13 cellular contexts compared by ENCODE assay signal in genomic region chr12:109827566-109828550, GRCh38. TPM values are rescaled to one million over a fixed set of nuclear protein-coding genes. Genes with fewer than 3 reads are reported as not detected.
A peak's percentile ranks its signal among the peaks of the same experiment; 100 is the strongest.
DNase-seq lines count a peak whose midpoint lies in the region; ATAC-seq, FAIRE-seq and TF ChIP-seq lines count a peak whose summit lies in the region.
"Had no signal": no experiment of that assay in that cellular context is flagged by ENCODE, and none has a peak within 500 bp of the region (broad histone marks: within the 10 kb centered on the region; RNA-seq: fewer than 3 reads in every experiment).

No MANE protein-coding gene starts in this region.

- peak; percentile 18 for FAIRE-seq in HepG2 (lab: Jason Lieb, UNC)
- FAIRE-seq: islet of Langerhans had no signal

- CTCF ChIA-PET in HepG2 (lab: Yijun Ruan, JAX; ENCODE audit: low intra/inter-chr PET ratio, low total read pairs): no interaction called here

- H3K9me3 ChIP-seq in body of pancreas (no peaks in the 10 kb centered on the region), HepG2 (ENCODE audit: low read length) (no peaks in the 10 kb centered on the region), subcutaneous abdominal adipose tissue (ENCODE audit: control insufficient read depth in 5 of 5, low read length in 5 of 5) (no peaks in the 10 kb centered on the region)

- H3K4me3 ChIP-seq in body of pancreas (no peak overlapping the region), HepG2 (replicated peaks in 1 of 3; ENCODE audit: insufficient read depth in 1 of 3, low read depth in 2 of 3, low read length in 3 of 3) (no peak overlapping the region), subcutaneous abdominal adipose tissue (ENCODE audit: low read depth in 1 of 5, low read length in 5 of 5) (no peak overlapping the region)
- H3K4me3 ChIP-seq: skin epidermis had no signal

- H4K20me1 ChIP-seq in HepG2 (ENCODE audit: insufficient read depth, low read length): no peaks in the 10 kb centered on the region; the same call in 1 of the 2 replicates

- TF ChIP-seq CTCF in body of pancreas (IDR thresholded peaks at IDR 0.05) (no peak), HepG2 (CRISPR knock-in tag; IDR thresholded peaks at IDR 0.05) (no peak), GM10266 (IDR thresholded peaks at IDR 0.05; ENCODE audit: control insufficient read depth, insufficient read depth, low read depth, missing control alignments) (no peak)

- H3K27ac ChIP-seq in body of pancreas: peak overlapping the region in 2 of 4 donors; percentile 27 to 60
- no peak overlapping the region for H3K27ac ChIP-seq in HepG2 (ENCODE audit: extremely low read length, insufficient read depth, low read length)
- H3K27ac ChIP-seq in subcutaneous abdominal adipose tissue (ENCODE audit: low read depth, low read length): peak overlapping the region; percentile 39

- H3K4me2 ChIP-seq in HepG2 (ENCODE audit: low read depth, low read length): no peak overlapping the region

- DNase-seq in Kasumi-1 (lab: John Stamatoyannopoulos, UW) (peak; percentile 53 to 66), body of pancreas (peak in 3 of 4 donors; percentile 18 to 75 (median 19)), HepG2 (ENCODE audit: low spot score) (no peak), DMS153 treated with DMSO at 0.1 percent for 48 hours (lab: John Stamatoyannopoulos, UW; ENCODE audit: unreplicated experiment) (no peak), erythroblast (lab: John Stamatoyannopoulos, UW) (no peak), GM10266 (ENCODE audit: extremely low spot score) (no peak)
- no peak for DNase-seq in NK-92 treated with Interleukin-12 subunit alpha and Interleukin-12 subunit beta, amount 100 ng/mL, for 24 hours (lab: John Stamatoyannopoulos, UW)
- DNase-seq: NCI-H1048 had no signal

- no peaks in the 10 kb centered on the region for H3K27me3 ChIP-seq in body of pancreas
- H3K27me3 ChIP-seq in HepG2 (ENCODE audit: control insufficient read depth in 1 of 2, insufficient read depth in 2 of 2, low read length in 2 of 2): no peaks in the 10 kb centered on the region
- peaks cover 7 to 20% (median 17%) of the 10 kb centered on the region in 5 donors for H3K27me3 ChIP-seq in subcutaneous abdominal adipose tissue (ENCODE audit: control insufficient read depth in 5 of 5, insufficient read depth in 4 of 5, low read length in 5 of 5)

- POLR2A ChIA-PET in HepG2 (lab: Yijun Ruan, JAX): no interaction called here

- BruUV-seq in HepG2 (replicated peaks; lab: Mats Ljungman, UMichigan): no TSS peak

- TF ChIP-seq RAD21 in HepG2 (CRISPR knock-in tag; IDR thresholded peaks at IDR 0.05): no peak

- no peaks in the 10 kb centered on the region for H3K36me3 ChIP-seq in body of pancreas (replicated peaks in 1 of 2; ENCODE audit: insufficient read depth in 1 of 2, low read depth in 2 of 2)
- H3K36me3 ChIP-seq in HepG2 (replicated peaks in 1 of 2; ENCODE audit: control insufficient read depth in 1 of 2, insufficient read depth in 2 of 2, low read length in 2 of 2): no peaks in the 10 kb centered on the region
- H3K36me3 ChIP-seq in subcutaneous abdominal adipose tissue (ENCODE audit: control insufficient read depth in 5 of 5, insufficient read depth in 5 of 5, low read length in 5 of 5): no peaks in the 10 kb centered on the region

- in situ Hi-C loops in HepG2 (cut with HindIII; ENCODE audit: extremely low pct_ligation_motif_present, low pct_unique_long_range_greater_than_20kb): no loop called here

- no peaks in the 10 kb centered on the region for H3K79me2 ChIP-seq in HepG2 (ENCODE audit: insufficient read depth, low read length)

- H2AFZ ChIP-seq in HepG2 (ENCODE audit: low read length): no peak overlapping the region

- H3K4me1 ChIP-seq in body of pancreas: peaks cover 44% of the 10 kb centered on the region
- peaks cover 70% of the 10 kb centered on the region for H3K4me1 ChIP-seq in HepG2 (ENCODE audit: insufficient read depth, low read length)
- H3K4me1 ChIP-seq in subcutaneous abdominal adipose tissue (ENCODE audit: control insufficient read depth in 5 of 5, insufficient read depth in 5 of 5, low read length in 5 of 5): peaks cover 0 to 23% (median 1%) of the 10 kb centered on the region in 5 donors

- WGBS in body of pancreas, 2 donors: 62 to 75% methylated on average over 16 to 19 of the region's 19 CpGs
- WGBS in HepG2 (ENCODE audit: low lambda C conversion rate): 51% methylated on average over 17 of the region's 19 CpGs

- TF ChIP-seq POLR2A in body of pancreas (IDR thresholded peaks at IDR 0.05) (no peak), HepG2 (IDR thresholded peaks at IDR 0.05; ENCODE audit: insufficient read depth in 1 of 2, low read depth in 2 of 2, low read length in 2 of 2) (no peak), erythroblast (IDR thresholded peaks at IDR 0.05; ENCODE audit: low read length) (no peak)

- H3K9ac ChIP-seq in HepG2 (ENCODE audit: insufficient read depth, low read depth, low read length): no peak overlapping the region
- H3K9ac ChIP-seq in subcutaneous abdominal adipose tissue (ENCODE audit: low read length in 5 of 5): no peak overlapping the region

- ATAC-seq in body of pancreas (no peak), HepG2 (no peak)
- ATAC-seq: activated CD4-positive, CD25-positive, alpha-beta regulatory T cell treated with anti-CD3 and anti-CD28 coated beads, Interleukin-2, amount 50 U/mL, for 24 hours; Panc1 had no signal

- intact Hi-C loops in body of pancreas (cut with DNase I) (no loop called here), HepG2 (cut with micrococcal nuclease; ENCODE audit: unreplicated experiment) (no loop called here)

- TF ChIP-seq EP300 in HepG2 (IDR thresholded peaks at IDR 0.05; ENCODE audit: low read depth in 2 of 2, low read length in 2 of 2): no peak
- TF ChIP-seq EP300 in HepG2 (CRISPR knock-in tag; IDR thresholded peaks at IDR 0.05; ENCODE audit: borderline replicate concordance): no peak

TF ChIP-seq in HepG2, 621 proteins besides CTCF, POLR2A, EP300 and RAD21 (continues in another document):
- TF ChIP-seq ZMYM3 (CRISPR knock-in tag; IDR thresholded peaks at IDR 0.05) (0 out of 2 replicates have a peak, but pooled peaks have one; percentile 24), ELF3 (CRISPR knock-in tag; IDR thresholded peaks at IDR 0.05) (no peak)

RNA-seq across cellular contexts. Expression of gene TRPV4, which starts 5.3 kb away (rescaled TPM):
- total RNA-seq in body of pancreas (1 to 10 TPM; 5.2 to 6.3 TPM), HepG2 (2016; rRNA removed; fragmentation: Illumina TruSeq; extraction: Trizol) (0.35 and 0.66 TPM in 2 replicates)
- total RNA-seq in HepG2 (2016; cell fraction: cytosol; rRNA removed; fragmentation: Illumina TruSeq; extraction: Trizol; ENCODE audit: low read depth): 0.20 and 0.35 TPM in 2 replicates
- total RNA-seq in HepG2 (2016; cell fraction: insoluble cytoplasmic fraction; rRNA removed; fragmentation: Illumina TruSeq; extraction: Trizol): 0.45 and 0.93 TPM in 2 replicates
- total RNA-seq in HepG2 (2016; cell fraction: membrane; rRNA removed; fragmentation: Illumina TruSeq; extraction: Trizol): 0.83 and 1.0 TPM in 2 replicates
- 0.75 and 1.1 TPM in 2 replicates for total RNA-seq in HepG2 (2016; cell fraction: nucleus; rRNA removed; fragmentation: Illumina TruSeq; extraction: Trizol)
- 4.7 and 5.6 TPM in 2 replicates for polyA plus RNA-seq in HepG2 (2011; rRNA removed)
- 3.1 and 4.5 TPM in 2 replicates for polyA plus RNA-seq in HepG2 (2011; cell fraction: cytosol; rRNA removed)
- 7.9 and 11.8 TPM in 2 replicates for polyA plus RNA-seq in HepG2 (2011; cell fraction: nucleus; rRNA removed)
- polyA plus RNA-seq in HepG2 (2012): 0.68 and 1.3 TPM in 2 replicates
- 0.67 and 0.84 TPM in 2 replicates for polyA plus RNA-seq in HepG2 (2016; cell fraction: cytosol; fragmentation: Illumina TruSeq; extraction: Trizol; ENCODE audit: low read depth)
- 0.52 and 0.71 TPM in 2 replicates for polyA plus RNA-seq in HepG2 (2016; cell fraction: insoluble cytoplasmic fraction; fragmentation: Illumina TruSeq; extraction: Trizol; ENCODE audit: low read depth)
- polyA plus RNA-seq in HepG2 (2016; cell fraction: membrane; fragmentation: Illumina TruSeq; extraction: Trizol; ENCODE audit: low read depth): 1.1 and 1.2 TPM in 2 replicates
- 2.0 and 2.5 TPM in 2 replicates for polyA plus RNA-seq in HepG2 (2016; cell fraction: nucleus; fragmentation: Illumina TruSeq; extraction: Trizol; ENCODE audit: insufficient read depth, low read depth)
- 13.9 TPM in 1 of 2 replicates, not detected in the other for polyA minus RNA-seq in HepG2 (2011; rRNA and poly(A)+ RNA removed; ENCODE audit: low replicate concordance)
- polyA minus RNA-seq in HepG2 (2011; cell fraction: cytosol; rRNA and poly(A)+ RNA removed): 3.2 and 3.3 TPM in 2 replicates
- 4.0 and 4.6 TPM in 2 replicates for polyA minus RNA-seq in HepG2 (2011; cell fraction: nucleus; rRNA and poly(A)+ RNA removed)

RNA-seq across cellular contexts. Expression of gene GLTP, which starts 52.5 kb away (rescaled TPM):
- total RNA-seq in body of pancreas (10 to 100 TPM; 21.1 to 27.8 TPM), HepG2 (2016; rRNA removed; fragmentation: Illumina TruSeq; extraction: Trizol) (12.9 and 13.0 TPM in 2 replicates)
- 14.4 and 15.2 TPM in 2 replicates for total RNA-seq in HepG2 (2016; cell fraction: cytosol; rRNA removed; fragmentation: Illumina TruSeq; extraction: Trizol; ENCODE audit: low read depth)
- 12.4 and 12.7 TPM in 2 replicates for total RNA-seq in HepG2 (2016; cell fraction: insoluble cytoplasmic fraction; rRNA removed; fragmentation: Illumina TruSeq; extraction: Trizol)
- 34.8 and 35.0 TPM in 2 replicates for total RNA-seq in HepG2 (2016; cell fraction: membrane; rRNA removed; fragmentation: Illumina TruSeq; extraction: Trizol)
- 4.4 and 5.2 TPM in 2 replicates for total RNA-seq in HepG2 (2016; cell fraction: nucleus; rRNA removed; fragmentation: Illumina TruSeq; extraction: Trizol)
- 10.7 and 11.5 TPM in 2 replicates for polyA plus RNA-seq in HepG2 (2011; rRNA removed)
- 10.9 and 11.5 TPM in 2 replicates for polyA plus RNA-seq in HepG2 (2011; cell fraction: cytosol; rRNA removed)
- polyA plus RNA-seq in HepG2 (2011; cell fraction: nucleus; rRNA removed): 3.4 and 4.3 TPM in 2 replicates
- 12.3 and 13.7 TPM in 2 replicates for polyA plus RNA-seq in HepG2 (2012)
- polyA plus RNA-seq in HepG2 (2016; cell fraction: cytosol; fragmentation: Illumina TruSeq; extraction: Trizol; ENCODE audit: low read depth): 20.7 and 21.8 TPM in 2 replicates
- polyA plus RNA-seq in HepG2 (2016; cell fraction: insoluble cytoplasmic fraction; fragmentation: Illumina TruSeq; extraction: Trizol; ENCODE audit: low read depth): 17.9 TPM in 2 replicates
- 36.8 and 38.1 TPM in 2 replicates for polyA plus RNA-seq in HepG2 (2016; cell fraction: membrane; fragmentation: Illumina TruSeq; extraction: Trizol; ENCODE audit: low read depth)
- 10.2 and 10.4 TPM in 2 replicates for polyA plus RNA-seq in HepG2 (2016; cell fraction: nucleus; fragmentation: Illumina TruSeq; extraction: Trizol; ENCODE audit: insufficient read depth, low read depth)
- polyA minus RNA-seq in HepG2 (2011; rRNA and poly(A)+ RNA removed; ENCODE audit: low replicate concordance): 25.4 and 50.4 TPM in 2 replicates
- 16.7 and 19.5 TPM in 2 replicates for polyA minus RNA-seq in HepG2 (2011; cell fraction: cytosol; rRNA and poly(A)+ RNA removed)
- 2.4 and 3.9 TPM in 2 replicates for polyA minus RNA-seq in HepG2 (2011; cell fraction: nucleus; rRNA and poly(A)+ RNA removed)

Comparison
In these comparisons a context has a peak if more than half of its experiments do, and no peak if none do; other contexts are left out.
1. DNase-seq: peak in Kasumi-1 (2 of 2) and body of pancreas (3 of 4); none in HepG2 (single experiment), DMS153 treated with DMSO at 0.1 percent for 48 hours (single experiment), NK-92 treated with Interleukin-12 subunit alpha and Interleukin-12 subunit beta, amount 100 ng/mL, for 24 hours (single experiment), erythroblast (0 of 2) and GM10266 (single experiment).